Comparison of ENCODE assay signal across 27 cellular contexts in genomic region chr11:87840786-87841185, GRCh38.
"Had no signal": no experiment of that assay in that cellular context is flagged by ENCODE, and none has a peak within 500 bp of the region (broad histone marks: within the 10 kb centered on the region; RNA-seq: fewer than 3 reads in every experiment).

No MANE protein-coding gene starts in this region.

- H3K27me3 ChIP-seq: heart right ventricle, left lung, right lobe of liver, vagina had no signal

- H3K36me3 Mint-ChIP-seq: activated CD8-positive, alpha-beta memory T cell treated with anti-CD3 and anti-CD28 coated beads, Interleukin-2, amount 10 ng/mL, durations not matched to agents 7 days and 5 days; activated naive CD4-positive, alpha-beta T cell treated with anti-CD3 and anti-CD28 coated beads, Interleukin-2, amount 50 U/mL, for 72 hours; brain; stimulated activated effector memory CD8-positive, alpha-beta T cell treated with anti-CD3 and anti-CD28 coated beads, Interleukin-12 subunit alpha, Interleukin-12 subunit beta, amount 100 ng/mL, for 72 hours; type B pancreatic cell had no signal

- H3K36me3 ChIP-seq: heart right ventricle, left lung, lower lobe of right lung, right lobe of liver, thoracic aorta, vagina had no signal

- H3K4me3 Mint-ChIP-seq: activated CD4-positive, alpha-beta T cell treated with anti-CD3 and anti-CD28 coated beads for 36 hours; activated CD8-positive, alpha-beta memory T cell treated with anti-CD3 and anti-CD28 coated beads, Interleukin-2, amount 10 ng/mL, durations not matched to agents 7 days and 5 days; activated CD8-positive, alpha-beta T cell treated with anti-CD3 and anti-CD28 coated beads, Interleukin-2, amount 10 ng/mL, durations not matched to agents 7 days and 5 days; activated T-cell treated with anti-CD3 and anti-CD28 coated beads, Interleukin-2, amount 50 U/mL, for 72 hours; brain; effector memory CD8-positive, alpha-beta T cell; nephron; stimulated activated effector memory CD8-positive, alpha-beta T cell treated with anti-CD3 and anti-CD28 coated beads, Interleukin-12 subunit alpha, Interleukin-12 subunit beta, amount 100 ng/mL, for 72 hours; stimulated activated naive CD8-positive, alpha-beta T cell treated with anti-CD3 and anti-CD28 coated beads, Interleukin-15, Interleukin-2, amounts not matched to agents 100 ng/mL and 50 ng/mL, for 24 hours; T-helper 2 cell treated with Interferon-gamma antibody and Interleukin-4, amounts not matched to agents 5 μg/mL and 100 μg/mL, for 36 hours; type B pancreatic cell had no signal

- H3K27me3 Mint-ChIP-seq: activated CD4-positive, alpha-beta T cell treated with anti-CD3 and anti-CD28 coated beads for 36 hours; activated CD8-positive, alpha-beta memory T cell treated with anti-CD3 and anti-CD28 coated beads, Interleukin-2, amount 10 ng/mL, durations not matched to agents 7 days and 5 days; brain; effector memory CD8-positive, alpha-beta T cell; stimulated activated naive CD8-positive, alpha-beta T cell treated with anti-CD3 and anti-CD28 coated beads, Interleukin-15, Interleukin-2, amounts not matched to agents 100 ng/mL and 50 ng/mL, for 24 hours; type B pancreatic cell had no signal

- ATAC-seq: activated CD4-positive, alpha-beta T cell treated with anti-CD3 and anti-CD28 coated beads for 36 hours; activated CD8-positive, alpha-beta memory T cell treated with anti-CD3 and anti-CD28 coated beads, Interleukin-2, amount 10 ng/mL, durations not matched to agents 7 days and 5 days; activated CD8-positive, alpha-beta T cell treated with anti-CD3 and anti-CD28 coated beads, Interleukin-2, amount 10 ng/mL, durations not matched to agents 7 days and 5 days; activated naive CD4-positive, alpha-beta T cell treated with anti-CD3 and anti-CD28 coated beads, Interleukin-2, amount 50 U/mL, for 72 hours; activated T-cell treated with anti-CD3 and anti-CD28 coated beads, Interleukin-2, amount 50 U/mL, for 72 hours; effector memory CD8-positive, alpha-beta T cell; heart right ventricle; left lung; lower lobe of right lung; right lobe of liver; stimulated activated effector memory CD8-positive, alpha-beta T cell treated with anti-CD3 and anti-CD28 coated beads, Interleukin-12 subunit alpha, Interleukin-12 subunit beta, amount 100 ng/mL, for 72 hours had no signal

- H3K27ac Mint-ChIP-seq: activated CD4-positive, alpha-beta T cell treated with anti-CD3 and anti-CD28 coated beads for 36 hours; activated CD8-positive, alpha-beta memory T cell treated with anti-CD3 and anti-CD28 coated beads, Interleukin-2, amount 10 ng/mL, durations not matched to agents 7 days and 5 days; activated CD8-positive, alpha-beta T cell treated with anti-CD3 and anti-CD28 coated beads, Interleukin-2, amount 10 ng/mL, durations not matched to agents 7 days and 5 days; activated naive CD4-positive, alpha-beta T cell treated with anti-CD3 and anti-CD28 coated beads, Interleukin-2, amount 50 U/mL, for 72 hours; activated T-cell treated with anti-CD3 and anti-CD28 coated beads, Interleukin-2, amount 50 U/mL, for 72 hours; brain; effector memory CD8-positive, alpha-beta T cell; nephron; stimulated activated effector memory CD8-positive, alpha-beta T cell treated with anti-CD3 and anti-CD28 coated beads, Interleukin-12 subunit alpha, Interleukin-12 subunit beta, amount 100 ng/mL, for 72 hours; stimulated activated naive CD8-positive, alpha-beta T cell treated with anti-CD3 and anti-CD28 coated beads, Interleukin-15, Interleukin-2, amounts not matched to agents 100 ng/mL and 50 ng/mL, for 24 hours; T-helper 2 cell treated with Interferon-gamma antibody and Interleukin-4, amounts not matched to agents 5 μg/mL and 100 μg/mL, for 36 hours; type B pancreatic cell had no signal

- DNase-seq: activated CD4-positive, alpha-beta T cell treated with anti-CD3 and anti-CD28 coated beads for 36 hours; activated CD4-positive, CD25-positive, alpha-beta regulatory T cell; activated CD8-positive, alpha-beta memory T cell treated with anti-CD3 and anti-CD28 coated beads, Interleukin-2, amount 10 ng/mL, durations not matched to agents 7 days and 5 days; activated CD8-positive, alpha-beta T cell treated with anti-CD3 and anti-CD28 coated beads, Interleukin-2, amount 10 ng/mL, durations not matched to agents 7 days and 5 days; activated naive CD4-positive, alpha-beta T cell; activated T-cell treated with anti-CD3 and anti-CD28 coated beads, Interleukin-2, amount 50 U/mL, for 72 hours; anterior cingulate cortex; effector memory CD8-positive, alpha-beta T cell; foreskin fibroblast; heart right ventricle; left lung; lower lobe of right lung; posterior cingulate gyrus; right lobe of liver; stimulated activated CD4-positive, alpha-beta T cell treated with anti-CD3 and anti-CD28 coated beads, Interleukin-12 subunit alpha, Interleukin-12 subunit beta, amount 100 ng/mL, for 4 hours; stimulated activated CD4-positive, alpha-beta T cell treated with anti-CD3 and anti-CD28 coated beads, Interleukin-4, amount 100 ng/mL, for 1 hour had no signal

- H3K4me1 ChIP-seq: heart right ventricle, left lung, lower lobe of right lung, right lobe of liver, vagina had no signal

- H3K9me3 ChIP-seq: lower lobe of right lung, right lobe of liver, thoracic aorta, vagina had no signal

- H3K4me1 Mint-ChIP-seq: activated CD4-positive, alpha-beta T cell treated with anti-CD3 and anti-CD28 coated beads for 36 hours; activated CD8-positive, alpha-beta memory T cell treated with anti-CD3 and anti-CD28 coated beads, Interleukin-2, amount 10 ng/mL, durations not matched to agents 7 days and 5 days; nephron; stimulated activated effector memory CD8-positive, alpha-beta T cell treated with anti-CD3 and anti-CD28 coated beads, Interleukin-12 subunit alpha, Interleukin-12 subunit beta, amount 100 ng/mL, for 72 hours had no signal

- H3K27ac ChIP-seq: coronary artery, heart right ventricle, left lung, lower lobe of right lung, right lobe of liver, skin epidermis, thoracic aorta, vagina had no signal

- H3K4me3 ChIP-seq: coronary artery, heart right ventricle, left lung, lower lobe of right lung, right lobe of liver, skin epidermis, thoracic aorta, vagina had no signal

- H3K9me3 Mint-ChIP-seq: T-helper 2 cell treated with Interferon-gamma antibody and Interleukin-4, amounts not matched to agents 5 μg/mL and 100 μg/mL, for 36 hours; type B pancreatic cell had no signal
